8 cellular contexts compared by ENCODE assay signal in genomic region chr10:124640538-124641231, GRCh38.
DNase-seq lines count a peak whose midpoint lies in the region; ATAC-seq lines count a peak whose summit lies in the region.

No MANE protein-coding gene starts in this region.

- ATAC-seq in GM19023 (IDR thresholded peaks at IDR 0.05; ENCODE audit: unreplicated experiment), result peak; percentile 51
- peak; percentile 42 for ATAC-seq in HG03175 (IDR thresholded peaks at IDR 0.05; ENCODE audit: unreplicated experiment)
- ATAC-seq in activated naive CD4-positive, alpha-beta T cell treated with anti-CD3 and anti-CD28 coated beads, Interleukin-2, amount 50 U/mL, for 72 hours, result peak; percentile 21 to 49
- ATAC-seq in GM19035 (IDR thresholded peaks at IDR 0.05; ENCODE audit: unreplicated experiment), result no peak
- no peak for ATAC-seq in aorta (ENCODE audit: low FRiP score)

- H3K36me3 Mint-ChIP-seq in activated naive CD4-positive, alpha-beta T cell treated with anti-CD3 and anti-CD28 coated beads, Interleukin-2, amount 50 U/mL, for 72 hours, result no peaks in the 10 kb centered on the region

- H3K27ac Mint-ChIP-seq in activated naive CD4-positive, alpha-beta T cell treated with anti-CD3 and anti-CD28 coated beads, Interleukin-2, amount 50 U/mL, for 72 hours, result peak overlapping the region in 1 of 2 donors; percentile 68

- DNase-seq in activated naive CD4-positive, alpha-beta T cell treated with anti-CD3 and anti-CD28 coated beads, Interleukin-2, amount 50 U/mL, for 72 hours (ENCODE audit: low spot score in 2 of 2), result no peak
- DNase-seq in retina (no peak), aorta (no peak), NCI-H2081 (lab: John Stamatoyannopoulos, UW) (no peak)

- no peak overlapping the region for H3K9ac ChIP-seq in muscle layer of colon (ENCODE audit: low read length)

- peak overlapping the region; percentile 35 for H3K27ac ChIP-seq in muscle layer of colon (ENCODE audit: low read depth, low read length)
- H3K27ac ChIP-seq in aorta (ENCODE audit: low read depth in 1 of 2, low read length in 2 of 2), result no peak overlapping the region

- H3K36me3 ChIP-seq in muscle layer of colon (ENCODE audit: insufficient read depth, low read length) (no peaks in the 10 kb centered on the region), aorta (ENCODE audit: control insufficient read depth in 1 of 2, insufficient read depth in 2 of 2, low read length in 1 of 2) (no peaks in the 10 kb centered on the region)

- 61 to 69% methylated on average over 20 of the region's 20 CpGs for WGBS in aorta, 2 donors

- H3K4me1 ChIP-seq in muscle layer of colon (ENCODE audit: insufficient read depth, low read length) (peaks cover 42% of the 10 kb centered on the region), aorta (ENCODE audit: control insufficient read depth in 1 of 2, insufficient read depth in 2 of 2, low read length in 2 of 2) (no peaks in the 10 kb centered on the region)

- H3K4me3 ChIP-seq in muscle layer of colon (ENCODE audit: low read depth in 1 of 2, low read length in 2 of 2) (peak overlapping the region in 1 of 2 donors; percentile 25), aorta (ENCODE audit: low read length in 2 of 2) (no peak overlapping the region)

- no peaks in the 10 kb centered on the region for H3K9me3 Mint-ChIP-seq in activated naive CD4-positive, alpha-beta T cell treated with anti-CD3 and anti-CD28 coated beads, Interleukin-2, amount 50 U/mL, for 72 hours

- H3K9me3 ChIP-seq in muscle layer of colon (ENCODE audit: low read length), result no peaks in the 10 kb centered on the region
- H3K9me3 ChIP-seq in aorta (ENCODE audit: control insufficient read depth, low read length), result no peaks in the 10 kb centered on the region

- H3K27me3 ChIP-seq in muscle layer of colon (ENCODE audit: control insufficient read depth in 1 of 2, insufficient read depth in 2 of 2, low read length in 2 of 2), result no peaks in the 10 kb centered on the region
- H3K27me3 ChIP-seq in aorta (ENCODE audit: control insufficient read depth in 1 of 2, insufficient read depth in 2 of 2, low read length in 1 of 2), result no peaks in the 10 kb centered on the region

- intact Hi-C loops in aorta (cut with DNase I), result no loop called here

Comparison
In these comparisons a context has a peak if more than half of its experiments do, and no peak if none do; other contexts are left out.
1. ATAC-seq: peak in GM19023 (single experiment), HG03175 (single experiment) and activated naive CD4-positive, alpha-beta T cell treated with anti-CD3 and anti-CD28 coated beads, Interleukin-2, amount 50 U/mL, for 72 hours (2 of 2); none in GM19035 (single experiment) and aorta (single experiment).